ENCODE assay signal across 18 cellular contexts in genomic region chr7:121334376-121334775, GRCh38. TPM values are rescaled to one million over a fixed set of nuclear protein-coding genes. Genes with fewer than 3 reads are reported as not detected.
DNase-seq lines count a peak whose midpoint lies in the region; ATAC-seq, FAIRE-seq and TF ChIP-seq lines count a peak whose summit lies in the region.
"Had no signal": no experiment of that assay in that cellular context is flagged by ENCODE, and none has a peak within 500 bp of the region (broad histone marks: within the 10 kb centered on the region; RNA-seq: fewer than 3 reads in every experiment).

No MANE protein-coding gene starts in this region.

- RAD21 ChIA-PET in HCT116 (lab: Charles Lee; ENCODE audit: low non-redundant PET in 1 of 2, low total read pairs in 2 of 2, uncharacterized antibody in 2 of 2, unreplicated experiment in 2 of 2), result no interaction called here

- DNase-seq in HepG2 (ENCODE audit: low spot score) (no peak), right lobe of liver (no peak), HCT116 (ENCODE audit: low read depth, low spot score) (no peak), germinal center (ENCODE audit: low spot score) (no peak)
- DNase-seq: AML-193; Caco-2; Calu3; CD4-positive, alpha-beta T cell; CD8-positive, alpha-beta T cell; DMS79 treated with DMSO at 0.1 percent for 48 hours; GF-D8 had no signal

- H3K9me2 ChIP-seq in HCT116 (ENCODE audit: insufficient read depth), result no peaks in the 10 kb centered on the region

- no peak overlapping the region for H2AFZ ChIP-seq in HepG2 (ENCODE audit: low read length)
- H2AFZ ChIP-seq in HCT116 (ENCODE audit: low read depth, low read length, poor library complexity, severe bottlenecking), result no peak overlapping the region

- H3K4me1 ChIP-seq in HepG2 (ENCODE audit: insufficient read depth, low read length) (peaks cover 4% of the 10 kb centered on the region; the same call in 1 of the 2 replicates), right lobe of liver (peaks cover 0 to 14% (median 5%) of the 10 kb centered on the region in 4 donors), HCT116 (ENCODE audit: control insufficient read depth in 1 of 2, insufficient read depth in 2 of 2, low read length in 2 of 2) (peaks cover 20 to 61% of the 10 kb centered on the region in 2 experiments; a peak in 3 of 4 replicates)

- H4K20me1 ChIP-seq in HepG2 (ENCODE audit: insufficient read depth, low read length) (no peaks in the 10 kb centered on the region), HCT116 (ENCODE audit: insufficient read depth) (no peaks in the 10 kb centered on the region)

- no peak overlapping the region for H3K4me2 ChIP-seq in HepG2 (ENCODE audit: low read depth, low read length)
- H3K4me2 ChIP-seq in HCT116 (ENCODE audit: low read length), result no peak overlapping the region
- H3K4me2 ChIP-seq: A549 had no signal

- H3K36me3 ChIP-seq in HepG2 (replicated peaks in 1 of 2; ENCODE audit: control insufficient read depth in 1 of 2, insufficient read depth in 2 of 2, low read length in 2 of 2) (no peaks in the 10 kb centered on the region), right lobe of liver (no peaks in the 10 kb centered on the region), HCT116 (ENCODE audit: control insufficient read depth in 1 of 2, insufficient read depth in 2 of 2, low read length in 2 of 2) (peaks cover 38 to 58% of the 10 kb centered on the region in 2 experiments)

- intact Hi-C loops in HepG2 (cut with micrococcal nuclease; ENCODE audit: unreplicated experiment), result no loop called here
- intact Hi-C loops in right lobe of liver (cut with DNase I), result no loop called here
- intact Hi-C loops in HCT116 (cut with micrococcal nuclease), result loop anchor here (5.0 to 10.0 kb wide), 2 partner anchors 207 to 350 kb away; partner anchors contain the start of gene CPED1

- TF ChIP-seq CTCF in HepG2 (CRISPR knock-in tag; IDR thresholded peaks at IDR 0.05) (no peak), right lobe of liver (IDR thresholded peaks at IDR 0.05) (no peak), HCT116 (IDR thresholded peaks at IDR 0.05 in 2 of 3, conservative IDR thresholded peaks at IDR 0.05 in 1 of 3; ENCODE audit: borderline replicate concordance in 1 of 3, insufficient read depth in 1 of 3, low read depth in 2 of 3, low read length in 2 of 3) (no peak)

- TF ChIP-seq EP300 in HepG2 (IDR thresholded peaks at IDR 0.05; ENCODE audit: low read depth in 2 of 2, low read length in 2 of 2) (no peak), HepG2 (CRISPR knock-in tag; IDR thresholded peaks at IDR 0.05; ENCODE audit: borderline replicate concordance) (no peak)

- H3K27ac ChIP-seq in HepG2 (ENCODE audit: extremely low read length, insufficient read depth, low read length) (no peak overlapping the region), right lobe of liver (no peak overlapping the region), HCT116 (ENCODE audit: low read depth, low read length) (peak overlapping the region; percentile 11; the same call in 1 of the 2 replicates)
- H3K27ac ChIP-seq: 22Rv1, A549, C4-2B had no signal

- H3K79me2 ChIP-seq in HepG2 (ENCODE audit: insufficient read depth, low read length), result no peaks in the 10 kb centered on the region
- H3K79me2 ChIP-seq in HCT116 (ENCODE audit: insufficient read depth, low read length), result peaks cover 100% of the 10 kb centered on the region

- H3K9me3 ChIP-seq in HepG2 (ENCODE audit: low read length) (no peaks in the 10 kb centered on the region), right lobe of liver (no peaks in the 10 kb centered on the region), HCT116 (ENCODE audit: control insufficient read depth in 1 of 2, insufficient read depth in 1 of 2, low read depth in 1 of 2, low read length in 2 of 2) (no peaks in the 10 kb centered on the region)
- H3K9me3 ChIP-seq: A549, Caco-2 had no signal

- no TSS peak for BruUV-seq in HepG2 (replicated peaks; lab: Mats Ljungman, UMichigan)
- BruUV-seq in HCT116 (replicated peaks; lab: Mats Ljungman, UMichigan), result no TSS peak

- WGBS in HepG2 (ENCODE audit: low lambda C conversion rate), result 49% methylated on average over 4 of the region's 4 CpGs
- WGBS in right lobe of liver (ENCODE audit: insufficient coverage, low coverage, low lambda C conversion rate, missing lambda C conversion rate), result 100% methylated on average over 4 of the region's 4 CpGs

- CTCF ChIA-PET in HepG2 (lab: Yijun Ruan, JAX; ENCODE audit: low intra/inter-chr PET ratio, low total read pairs), result no interaction called here
- CTCF ChIA-PET in HCT116 (lab: Charles Lee), result no interaction called here

- TF ChIP-seq POLR2A in HepG2 (IDR thresholded peaks at IDR 0.05; ENCODE audit: insufficient read depth in 1 of 2, low read depth in 2 of 2, low read length in 2 of 2) (no peak), right lobe of liver (IDR thresholded peaks at IDR 0.05) (no peak), HCT116 (IDR thresholded peaks at IDR 0.05; ENCODE audit: borderline replicate concordance, extremely low read depth, insufficient read depth, insufficient read length) (no peak)

- TF ChIP-seq RAD21 in HepG2 (CRISPR knock-in tag; IDR thresholded peaks at IDR 0.05), result no peak
- no peak for TF ChIP-seq RAD21 in HCT116 (IDR thresholded peaks at IDR 0.05; ENCODE audit: low read depth)

- peaks cover 2 to 42% of the 10 kb centered on the region in 2 experiments; a peak in 3 of 5 replicates for H3K27me3 ChIP-seq in HepG2 (ENCODE audit: control insufficient read depth in 1 of 2, insufficient read depth in 2 of 2, low read length in 2 of 2)
- peaks cover 17 to 29% of the 10 kb centered on the region in 2 donors for H3K27me3 ChIP-seq in right lobe of liver
- no peaks in the 10 kb centered on the region for H3K27me3 ChIP-seq in HCT116 (ENCODE audit: insufficient read depth, low read length)

- H3K9ac ChIP-seq in HepG2 (ENCODE audit: insufficient read depth, low read depth, low read length), result no peak overlapping the region
- H3K9ac ChIP-seq in HCT116 (ENCODE audit: low read length), result no peak overlapping the region

- no peak for FAIRE-seq in HepG2 (lab: Jason Lieb, UNC)
- FAIRE-seq: A549, D721Med, GM12891 had no signal

- in situ Hi-C loops in HepG2 (cut with HindIII; ENCODE audit: extremely low pct_ligation_motif_present, low pct_unique_long_range_greater_than_20kb), result no loop called here

- POLR2A ChIA-PET in HepG2 (lab: Yijun Ruan, JAX) (no interaction called here), HCT116 (lab: Charles Lee) (no interaction called here)

- ATAC-seq in HepG2 (no peak), right lobe of liver (no peak), HCT116 (no peak), HG02798 (IDR thresholded peaks at IDR 0.05; ENCODE audit: poor library complexity, unreplicated experiment) (no peak)
- ATAC-seq: A549; CD8-positive, alpha-beta T cell had no signal

- no peak overlapping the region for H3K4me3 ChIP-seq in HepG2 (replicated peaks in 1 of 3; ENCODE audit: insufficient read depth in 1 of 3, low read depth in 2 of 3, low read length in 3 of 3)
- H3K4me3 ChIP-seq in right lobe of liver, result no peak overlapping the region
- no peak overlapping the region for H3K4me3 ChIP-seq in HCT116 (replicated peaks in 1 of 2; ENCODE audit: low read depth in 1 of 2, low read length in 2 of 2)
- H3K4me3 ChIP-seq: A549 had no signal

TF ChIP-seq in HepG2, 621 proteins besides CTCF, POLR2A, EP300 and RAD21 (continues in another document):
- TF ChIP-seq CBX2 (IDR thresholded peaks at IDR 0.05; ENCODE audit: low read depth, low read length) (0 out of 2 replicates have a peak, but pooled peaks have one; percentile 2), CBX2 (CRISPR knock-in tag; IDR thresholded peaks at IDR 0.05; ENCODE audit: low read depth) (no peak)

TF ChIP-seq in HCT116, 20 proteins besides CTCF, POLR2A, EP300 and RAD21:
- peak; percentile 28; the same call in 1 of the 2 replicates for TF ChIP-seq POLR2AphosphoS5 (IDR thresholded peaks at IDR 0.05; ENCODE audit: low read depth, low read length)
- no peak for TF ChIP-seq FOSL1 (IDR thresholded peaks at IDR 0.05; ENCODE audit: low read depth)

RNA-seq across cellular contexts. Expression of gene WNT16, which starts 5.6 kb away (rescaled TPM):
- total RNA-seq in HepG2 (2016; rRNA removed; fragmentation: Illumina TruSeq; extraction: Trizol), result not detected in 2 replicates
- not detected in 2 replicates for total RNA-seq in HepG2 (2016; cell fraction: cytosol; rRNA removed; fragmentation: Illumina TruSeq; extraction: Trizol; ENCODE audit: low read depth)
- not detected in 2 replicates for total RNA-seq in HepG2 (2016; cell fraction: insoluble cytoplasmic fraction; rRNA removed; fragmentation: Illumina TruSeq; extraction: Trizol)
- total RNA-seq in HepG2 (2016; cell fraction: membrane; rRNA removed; fragmentation: Illumina TruSeq; extraction: Trizol), result not detected in 2 replicates
- total RNA-seq in HepG2 (2016; cell fraction: nucleus; rRNA removed; fragmentation: Illumina TruSeq; extraction: Trizol), result not detected in 2 replicates
- polyA plus RNA-seq in HepG2 (2011; rRNA removed), result not detected in 2 replicates
- not detected in 2 replicates for polyA plus RNA-seq in HepG2 (2011; cell fraction: cytosol; rRNA removed)
- not detected in 2 replicates for polyA plus RNA-seq in HepG2 (2011; cell fraction: nucleus; rRNA removed)
- not detected in 2 replicates for polyA plus RNA-seq in HepG2 (2012)
- not detected in 2 replicates for polyA plus RNA-seq in HepG2 (2016; cell fraction: cytosol; fragmentation: Illumina TruSeq; extraction: Trizol; ENCODE audit: low read depth)
- not detected in 2 replicates for polyA plus RNA-seq in HepG2 (2016; cell fraction: insoluble cytoplasmic fraction; fragmentation: Illumina TruSeq; extraction: Trizol; ENCODE audit: low read depth)
- not detected in 2 replicates for polyA plus RNA-seq in HepG2 (2016; cell fraction: membrane; fragmentation: Illumina TruSeq; extraction: Trizol; ENCODE audit: low read depth)
- not detected in 2 replicates for polyA plus RNA-seq in HepG2 (2016; cell fraction: nucleus; fragmentation: Illumina TruSeq; extraction: Trizol; ENCODE audit: insufficient read depth, low read depth)
- polyA minus RNA-seq in HepG2 (2011; rRNA and poly(A)+ RNA removed; ENCODE audit: low replicate concordance), result not detected in 2 replicates
- not detected in 2 replicates for polyA minus RNA-seq in HepG2 (2011; cell fraction: cytosol; rRNA and poly(A)+ RNA removed)
- polyA minus RNA-seq in HepG2 (2011; cell fraction: nucleus; rRNA and poly(A)+ RNA removed), result not detected in 2 replicates
- not detected for total RNA-seq in right lobe of liver
- 152 TPM for total RNA-seq in HCT116 (2021; ENCODE audit: unreplicated experiment)
- polyA plus RNA-seq in HCT116 (2012), result 89.8 and 100 TPM in 2 replicates
- total RNA-seq: A172; Caco-2; Calu3; CD4-positive, alpha-beta T cell; CD8-positive, alpha-beta T cell had no signal
- polyA plus RNA-seq: A549 had no signal

Comparison
In these comparisons a context has a peak if more than half of its experiments do, and no peak if none do; other contexts are left out.
1. RNA of gene WNT16, which starts 5.6 kb away (total RNA-seq): 152 TPM in HCT116 (single experiment); not detected in HepG2 and not detected in right lobe of liver; every median in the first group is over 100 times any median in the second.
2. Of the 20 proteins assayed by ChIP-seq in both HepG2 and HCT116: peak only in HepG2: none; only in HCT116: POLR2AphosphoS5; in both: none; in neither: 19.